8 cellular contexts compared by ENCODE assay signal in the genomic region with DNA sequence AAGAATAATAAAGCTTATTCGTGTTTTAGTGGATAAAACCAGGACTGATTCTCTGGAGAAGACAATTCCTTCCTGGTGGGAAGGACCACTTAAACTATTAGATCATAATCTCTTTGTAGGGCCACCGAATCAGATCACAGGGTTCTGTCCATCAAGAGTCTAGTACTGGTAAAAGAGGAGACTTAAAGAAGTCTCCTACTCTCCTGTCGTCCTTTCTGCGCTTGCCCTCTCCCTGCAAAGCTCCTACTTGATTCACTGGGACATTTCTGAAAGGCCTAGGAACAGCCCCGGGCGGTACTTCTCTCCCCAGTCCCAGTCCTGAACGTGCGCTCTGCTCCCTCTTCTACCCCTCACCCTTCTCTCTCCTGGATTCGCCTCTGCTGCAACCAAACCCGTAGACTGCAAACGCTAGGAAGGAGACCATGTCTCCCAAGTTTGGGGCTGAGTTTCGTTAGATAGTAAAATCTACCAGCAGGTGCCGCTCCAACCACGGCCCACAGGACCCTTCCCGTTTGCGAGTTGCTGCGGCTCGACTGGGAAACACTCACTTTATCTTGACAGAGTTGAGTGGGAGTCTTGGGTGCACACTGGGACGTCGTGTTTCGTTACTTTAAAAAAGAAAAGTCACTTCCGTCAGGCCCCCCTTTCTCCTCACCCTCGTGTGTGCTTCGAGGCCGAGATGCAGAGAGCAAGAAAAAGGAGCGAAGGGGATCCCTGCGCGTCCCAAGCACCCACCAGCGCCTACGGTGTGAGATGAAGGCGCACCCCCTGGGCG. TPM values are rescaled to one million over a fixed set of nuclear protein-coding genes. Genes with fewer than 3 reads are reported as not detected.
A peak's percentile ranks its signal among the peaks of the same experiment; 100 is the strongest.
DNase-seq lines count a peak whose midpoint lies in the region; ATAC-seq lines count a peak whose summit lies in the region.

No MANE protein-coding gene starts in this region.

- DNase-seq in DMS53 treated with DMSO at 0.1 percent for 48 hours (lab: John Stamatoyannopoulos, UW; ENCODE audit: unreplicated experiment) (peak; percentile 72), MG63 (peak; percentile 50), SKM-1 treated with dmso at 0.1 percent for 144 hours (lab: John Stamatoyannopoulos, UW; ENCODE audit: unreplicated experiment) (peak; percentile 47), adipocyte (ENCODE audit: low read depth) (peak; percentile 47), right cardiac atrium (peak; percentile 60 to 82 (median 76)), retina (peak; percentile 86)

- H3K36me3 ChIP-seq in MG63 (no peaks in the 10 kb centered on the region), adipocyte (ENCODE audit: control insufficient read depth, insufficient read depth, low read length, severe bottlenecking) (no peaks in the 10 kb centered on the region)

- no peaks in the 10 kb centered on the region for H3K9me3 ChIP-seq in MG63
- H3K9me3 ChIP-seq in adipocyte (ENCODE audit: control insufficient read depth, low read length), result peaks cover 3% of the 10 kb centered on the region
- H3K9me3 ChIP-seq in right cardiac atrium (ENCODE audit: control insufficient read depth, low read length), result no peaks in the 10 kb centered on the region

- no peak overlapping the region for H3K27ac ChIP-seq in right cardiac atrium (ENCODE audit: low read length)

- H3K9ac ChIP-seq in adipocyte (ENCODE audit: low read length), result no peak overlapping the region

- WGBS in right cardiac atrium, result 4% methylated on average over 32 of the region's 32 CpGs

- intact Hi-C loops in right cardiac atrium (cut with DNase I), result loop anchor here in 2 of 4 donors (5.0 kb wide), 1 partner anchor 158 kb away; no protein-coding TSS in a partner anchor

- H3K4me3 ChIP-seq in MG63 (peak overlapping the region; percentile 16; the same call in 1 of the 2 replicates), adipocyte (ENCODE audit: low read length) (peak overlapping the region; percentile 54), right cardiac atrium (ENCODE audit: low read length) (peak overlapping the region; percentile 38)

- H3K4me1 ChIP-seq in adipocyte (ENCODE audit: control insufficient read depth, insufficient read depth, low read length) (peaks cover 6% of the 10 kb centered on the region), right cardiac atrium (ENCODE audit: control insufficient read depth, insufficient read depth, low read length) (no peaks in the 10 kb centered on the region)

- H3K27me3 ChIP-seq in MG63 (peaks cover 11% of the 10 kb centered on the region), adipocyte (replicated peaks; ENCODE audit: control insufficient read depth, insufficient read depth, low read length) (peaks cover 72% of the 10 kb centered on the region), right cardiac atrium (ENCODE audit: control insufficient read depth, insufficient read depth) (peaks cover 3% of the 10 kb centered on the region)

- ATAC-seq in right cardiac atrium, result peak; percentile 75 to 89
- ATAC-seq in GM19328 (IDR thresholded peaks at IDR 0.05; ENCODE audit: unreplicated experiment), result no peak
- ATAC-seq in GM21447 (IDR thresholded peaks at IDR 0.05; ENCODE audit: unreplicated experiment), result no peak

RNA-seq across cellular contexts. Expression of gene FIGLA, which starts 1.0 kb away (rescaled TPM):
- not detected in 2 replicates for total RNA-seq in MG63 (2014; rRNA removed; shearing (Covaris generic); ENCODE audit: low replicate concordance)
- total RNA-seq in right cardiac atrium, result not detected
- not detected for polyA plus RNA-seq in right cardiac atrium

RNA-seq across cellular contexts. Expression of gene ADD2, which starts 21.5 kb away (rescaled TPM):
- total RNA-seq in MG63 (2014; rRNA removed; shearing (Covaris generic); ENCODE audit: low replicate concordance), result 3.4 and 13.3 TPM in 2 replicates
- 1 to 10 TPM in 1 of 4 donors, under 1 TPM in 3; 0.40 to 1.3 (median 0.60) TPM for total RNA-seq in right cardiac atrium
- 0.45 TPM for polyA plus RNA-seq in right cardiac atrium

RNA-seq across cellular contexts. Expression of gene CLEC4F, which starts 30.9 kb away (rescaled TPM):
- total RNA-seq in MG63 (2014; rRNA removed; shearing (Covaris generic); ENCODE audit: low replicate concordance), result not detected in 2 replicates
- total RNA-seq in right cardiac atrium, result under 1 TPM in 3 of 4 donors, not detected in 1; 0.12 to 0.40 (median 0.17) TPM
- 0.36 TPM for polyA plus RNA-seq in right cardiac atrium

RNA-seq across cellular contexts. Expression of gene CD207, which starts 46.1 kb away (rescaled TPM):
- not detected in 2 replicates for total RNA-seq in MG63 (2014; rRNA removed; shearing (Covaris generic); ENCODE audit: low replicate concordance)
- under 1 TPM in 3 of 4 donors, not detected in 1; 0.20 to 0.23 (median 0.21) TPM for total RNA-seq in right cardiac atrium
- polyA plus RNA-seq in right cardiac atrium, result 0.18 TPM

Comparison
In these comparisons a context has a peak if more than half of its experiments do, and no peak if none do; other contexts are left out.
1. ATAC-seq: peak in right cardiac atrium (2 of 2); none in GM19328 (single experiment) and GM21447 (single experiment).
2. Peak in every context shown above with its lines, with median percentiles within 50 percentile points of each other: DNase-seq and H3K4me3 ChIP-seq.